Comparison of ENCODE assay signal across 1 cellular context in the genomic region with DNA sequence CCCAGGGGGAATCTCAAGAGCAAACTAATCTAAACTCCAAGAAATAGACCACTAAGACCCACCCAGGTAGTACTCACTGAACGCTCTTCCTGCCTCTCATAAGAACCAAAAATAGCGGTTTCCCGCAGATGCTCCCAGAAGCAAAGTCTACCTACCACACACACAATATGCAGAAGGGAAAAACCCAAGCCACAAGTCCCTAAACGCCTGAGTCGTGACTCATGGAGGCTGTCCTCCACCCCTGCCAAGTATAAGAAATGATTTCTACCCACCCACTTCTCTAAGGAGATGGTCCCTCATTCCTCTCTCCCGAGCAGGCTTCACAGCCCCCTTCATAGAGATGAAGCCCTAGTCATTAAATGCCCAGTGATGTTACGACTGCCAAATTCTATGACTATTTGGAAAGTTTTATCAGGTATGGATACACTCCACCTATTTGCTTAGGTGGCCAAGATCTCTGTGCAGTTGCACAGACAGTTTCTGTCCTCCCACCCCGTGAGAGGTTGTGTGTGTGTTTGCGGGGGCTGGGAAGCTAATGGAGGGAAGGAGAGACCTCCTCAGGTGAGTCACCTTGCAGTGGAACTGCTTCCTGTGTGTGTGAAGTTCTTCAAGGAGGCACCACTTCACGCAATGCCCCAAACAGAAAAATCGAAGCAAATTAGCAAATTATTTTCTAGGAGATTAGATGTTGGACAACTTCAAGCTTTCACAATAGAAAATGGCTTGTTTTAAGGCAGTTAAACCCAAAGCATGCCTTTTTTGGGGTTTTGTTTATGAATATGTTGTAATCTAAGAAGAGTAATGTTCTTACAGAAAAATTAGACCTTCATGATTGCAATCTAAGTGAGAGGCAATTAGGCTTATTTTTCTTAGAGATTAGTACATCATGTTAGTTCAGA.
TF ChIP-seq lines count a peak whose summit lies in the region.

No MANE protein-coding gene starts in this region.

TF ChIP-seq in K562, 482 proteins besides CTCF, POLR2A, EP300 and RAD21 (continued from another document and continues in another):
- TF ChIP-seq SUPT5H (IDR thresholded peaks at IDR 0.05) (peak; percentile 28; the same call in 1 of the 2 replicates), ZBTB9 (CRISPR knock-in tag; IDR thresholded peaks at IDR 0.05) (peak; percentile 64; the same call in 1 of the 2 replicates), JUND (IDR thresholded peaks at IDR 0.05; ENCODE audit: borderline replicate concordance, low read depth, low read length) (peak; percentile 76), JUND (tag; IDR thresholded peaks at IDR 0.05; ENCODE audit: borderline replicate concordance, low read depth, low read length) (peak; percentile 70; the same call in 1 of the 3 replicates), ZNF143 (CRISPR knock-in tag; IDR thresholded peaks at IDR 0.05) (0 out of 2 replicates have a peak, but pooled peaks have one; percentile 21), RNF219 (CRISPR knock-in tag; IDR thresholded peaks at IDR 0.05) (0 out of 2 replicates have a peak, but pooled peaks have one; percentile 3), GTF2E2 (tag; IDR thresholded peaks at IDR 0.05) (peak; percentile 94), KDM5B (IDR thresholded peaks at IDR 0.05; ENCODE audit: insufficient replicate concordance, low read depth, low read length) (peak; percentile 70), CHD1 (IDR thresholded peaks at IDR 0.05; ENCODE audit: low read length) (no peak), ZBTB12 (CRISPR knock-in tag; IDR thresholded peaks at IDR 0.05) (peak; percentile 32; the same call in 1 of the 2 replicates), ZNF165 (CRISPR knock-in tag; IDR thresholded peaks at IDR 0.05; ENCODE audit: borderline replicate concordance) (peak; percentile 78; the same call in 1 of the 2 replicates), TEAD1 (CRISPR knock-in tag; IDR thresholded peaks at IDR 0.05) (peak in 1 of 2 experiments; percentile 60; a peak in 2 of 4 replicates), MEF2D (tag; conservative IDR thresholded peaks at IDR 0.05; ENCODE audit: low read depth) (peak; percentile 51; the same call in 1 of the 2 replicates), BCL6 (CRISPR knock-in tag; IDR thresholded peaks at IDR 0.05) (0 out of 2 replicates have a peak, but pooled peaks have one; percentile 36), KDM2B (CRISPR knock-in tag; IDR thresholded peaks at IDR 0.05) (no peak), ATF2 (CRISPR knock-in tag; IDR thresholded peaks at IDR 0.05) (no peak), HNRNPH1 (optimal IDR thresholded peaks at IDR 0.05; ENCODE audit: low read depth, low read length) (no peak), POLR2B (IDR thresholded peaks at IDR 0.05; ENCODE audit: low read depth, partially characterized antibody) (peak; percentile 69), PTRF (tag; IDR thresholded peaks at IDR 0.05) (peak; percentile 40; the same call in 1 of the 2 replicates), E2F6 (IDR thresholded peaks at IDR 0.05; ENCODE audit: borderline replicate concordance in 1 of 2, extremely low read depth in 1 of 2, insufficient read depth in 1 of 2, insufficient read length in 1 of 2, low read depth in 1 of 2, low read length in 1 of 2, poor library complexity in 1 of 2, severe bottlenecking in 1 of 2) (peak in 1 of 2 experiments; percentile 22), ZZZ3 (IDR thresholded peaks at IDR 0.05) (no peak), ZNF778 (CRISPR knock-in tag; IDR thresholded peaks at IDR 0.05) (peak; percentile 4; the same call in 1 of the 2 replicates), ARID4B (CRISPR knock-in tag; IDR thresholded peaks at IDR 0.05) (0 out of 2 replicates have a peak, but pooled peaks have one; percentile 31), SMC3 (conservative IDR thresholded peaks at IDR 0.05; ENCODE audit: insufficient read depth, low read depth, low read length) (no peak), TAF1 (IDR thresholded peaks at IDR 0.05; ENCODE audit: control insufficient read depth, extremely low read depth, insufficient read depth, low read length, severe bottlenecking) (peak; percentile 20)
- TF ChIP-seq, protein P1, sequence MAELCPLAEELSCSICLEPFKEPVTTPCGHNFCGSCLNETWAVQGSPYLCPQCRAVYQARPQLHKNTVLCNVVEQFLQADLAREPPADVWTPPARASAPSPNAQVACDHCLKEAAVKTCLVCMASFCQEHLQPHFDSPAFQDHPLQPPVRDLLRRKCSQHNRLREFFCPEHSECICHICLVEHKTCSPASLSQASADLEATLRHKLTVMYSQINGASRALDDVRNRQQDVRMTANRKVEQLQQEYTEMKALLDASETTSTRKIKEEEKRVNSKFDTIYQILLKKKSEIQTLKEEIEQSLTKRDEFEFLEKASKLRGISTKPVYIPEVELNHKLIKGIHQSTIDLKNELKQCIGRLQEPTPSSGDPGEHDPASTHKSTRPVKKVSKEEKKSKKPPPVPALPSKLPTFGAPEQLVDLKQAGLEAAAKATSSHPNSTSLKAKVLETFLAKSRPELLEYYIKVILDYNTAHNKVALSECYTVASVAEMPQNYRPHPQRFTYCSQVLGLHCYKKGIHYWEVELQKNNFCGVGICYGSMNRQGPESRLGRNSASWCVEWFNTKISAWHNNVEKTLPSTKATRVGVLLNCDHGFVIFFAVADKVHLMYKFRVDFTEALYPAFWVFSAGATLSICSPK (IDR thresholded peaks at IDR 0.05; ENCODE audit: borderline replicate concordance), result no peak
- TF ChIP-seq, protein P2, sequence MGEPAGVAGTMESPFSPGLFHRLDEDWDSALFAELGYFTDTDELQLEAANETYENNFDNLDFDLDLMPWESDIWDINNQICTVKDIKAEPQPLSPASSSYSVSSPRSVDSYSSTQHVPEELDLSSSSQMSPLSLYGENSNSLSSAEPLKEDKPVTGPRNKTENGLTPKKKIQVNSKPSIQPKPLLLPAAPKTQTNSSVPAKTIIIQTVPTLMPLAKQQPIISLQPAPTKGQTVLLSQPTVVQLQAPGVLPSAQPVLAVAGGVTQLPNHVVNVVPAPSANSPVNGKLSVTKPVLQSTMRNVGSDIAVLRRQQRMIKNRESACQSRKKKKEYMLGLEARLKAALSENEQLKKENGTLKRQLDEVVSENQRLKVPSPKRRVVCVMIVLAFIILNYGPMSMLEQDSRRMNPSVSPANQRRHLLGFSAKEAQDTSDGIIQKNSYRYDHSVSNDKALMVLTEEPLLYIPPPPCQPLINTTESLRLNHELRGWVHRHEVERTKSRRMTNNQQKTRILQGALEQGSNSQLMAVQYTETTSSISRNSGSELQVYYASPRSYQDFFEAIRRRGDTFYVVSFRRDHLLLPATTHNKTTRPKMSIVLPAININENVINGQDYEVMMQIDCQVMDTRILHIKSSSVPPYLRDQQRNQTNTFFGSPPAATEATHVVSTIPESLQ (CRISPR knock-in tag; IDR thresholded peaks at IDR 0.05), result 0 out of 2 replicates have a peak, but pooled peaks have one; percentile 82
- TF ChIP-seq, protein P3, sequence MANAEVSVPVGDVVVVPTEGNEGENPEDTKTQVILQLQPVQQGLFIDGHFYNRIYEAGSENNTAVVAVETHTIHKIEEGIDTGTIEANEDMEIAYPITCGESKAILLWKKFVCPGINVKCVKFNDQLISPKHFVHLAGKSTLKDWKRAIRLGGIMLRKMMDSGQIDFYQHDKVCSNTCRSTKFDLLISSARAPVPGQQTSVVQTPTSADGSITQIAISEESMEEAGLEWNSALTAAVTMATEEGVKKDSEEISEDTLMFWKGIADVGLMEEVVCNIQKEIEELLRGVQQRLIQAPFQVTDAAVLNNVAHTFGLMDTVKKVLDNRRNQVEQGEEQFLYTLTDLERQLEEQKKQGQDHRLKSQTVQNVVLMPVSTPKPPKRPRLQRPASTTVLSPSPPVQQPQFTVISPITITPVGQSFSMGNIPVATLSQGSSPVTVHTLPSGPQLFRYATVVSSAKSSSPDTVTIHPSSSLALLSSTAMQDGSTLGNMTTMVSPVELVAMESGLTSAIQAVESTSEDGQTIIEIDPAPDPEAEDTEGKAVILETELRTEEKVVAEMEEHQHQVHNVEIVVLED (CRISPR knock-in tag; IDR thresholded peaks at IDR 0.05), result peak; percentile 38; the same call in 1 of the 2 replicates
- TF ChIP-seq, protein P4, sequence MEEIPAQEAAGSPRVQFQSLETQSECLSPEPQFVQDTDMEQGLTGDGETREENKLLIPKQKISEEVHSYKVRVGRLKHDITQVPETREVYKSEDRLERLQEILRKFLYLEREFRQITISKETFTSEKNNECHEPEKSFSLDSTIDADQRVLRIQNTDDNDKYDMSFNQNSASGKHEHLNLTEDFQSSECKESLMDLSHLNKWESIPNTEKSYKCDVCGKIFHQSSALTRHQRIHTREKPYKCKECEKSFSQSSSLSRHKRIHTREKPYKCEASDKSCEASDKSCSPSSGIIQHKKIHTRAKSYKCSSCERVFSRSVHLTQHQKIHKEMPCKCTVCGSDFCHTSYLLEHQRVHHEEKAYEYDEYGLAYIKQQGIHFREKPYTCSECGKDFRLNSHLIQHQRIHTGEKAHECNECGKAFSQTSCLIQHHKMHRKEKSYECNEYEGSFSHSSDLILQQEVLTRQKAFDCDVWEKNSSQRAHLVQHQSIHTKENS (CRISPR knock-in tag; IDR thresholded peaks at IDR 0.05), result peak; percentile 3; the same call in 1 of the 2 replicates
